8 cellular contexts compared by ENCODE assay signal in genomic region chr17:1577186-1577585, GRCh38. TPM values are rescaled to one million over a fixed set of nuclear protein-coding genes. Genes with fewer than 3 reads are reported as not detected.
DNase-seq lines count a peak whose midpoint lies in the region; ATAC-seq lines count a peak whose summit lies in the region.

No MANE protein-coding gene starts in this region.

- POLR2A ChIA-PET in CD4-positive, alpha-beta memory T cell (lab: Charles Lee; ENCODE audit: partially characterized antibody) = no interaction called here

- H3K4me1 ChIP-seq in skeletal muscle tissue (ENCODE audit: control insufficient read depth in 3 of 3, insufficient read depth in 3 of 3, low read length in 3 of 3) = peaks cover 33 to 53% (median 34%) of the 10 kb centered on the region in 3 donors
- no peaks in the 10 kb centered on the region for H3K4me1 ChIP-seq in CD4-positive, alpha-beta memory T cell (ENCODE audit: insufficient read depth, low read length)

- peak; percentile 29 for DNase-seq in NCI-H2196 (lab: John Stamatoyannopoulos, UW; ENCODE audit: unreplicated experiment)
- DNase-seq in NCI-H2196 treated with DMSO at 0.1 percent for 48 hours (lab: John Stamatoyannopoulos, UW; ENCODE audit: unreplicated experiment) = no peak
- peak in 57 of 58 donors; percentile 17 to 91 (median 77) for DNase-seq in anterior cingulate cortex (lab: John Stamatoyannopoulos, UW)
- DNase-seq in hepatic stellate cell (ENCODE audit: low spot score) = peak; percentile 90
- no peak for DNase-seq in CD4-positive, alpha-beta memory T cell
- no peak for DNase-seq in SHP77 treated with DMSO at 0.1 percent for 48 hours (lab: John Stamatoyannopoulos, UW)

- H3K27me3 ChIP-seq in skeletal muscle tissue (ENCODE audit: control insufficient read depth in 3 of 3, insufficient read depth in 3 of 3, low read length in 3 of 3) = no peaks in the 10 kb centered on the region
- no peaks in the 10 kb centered on the region for H3K27me3 ChIP-seq in CD4-positive, alpha-beta memory T cell (ENCODE audit: insufficient read depth, low read length)

- no peak overlapping the region for H3K4me3 Mint-ChIP-seq in CD4-positive, alpha-beta memory T cell

- H3K27me3 Mint-ChIP-seq in CD4-positive, alpha-beta memory T cell = no peaks in the 10 kb centered on the region

- H3K4me1 Mint-ChIP-seq in CD4-positive, alpha-beta memory T cell = peaks cover 0 to 2% (median under 1%) of the 10 kb centered on the region in 4 donors

- ATAC-seq in GM18498 (IDR thresholded peaks at IDR 0.05; ENCODE audit: unreplicated experiment) = no peak

- H3K9ac ChIP-seq in skeletal muscle tissue (ENCODE audit: low read depth in 1 of 3, low read length in 3 of 3) = peak overlapping the region; percentile 69 to 88 (median 83)

- peak overlapping the region; percentile 43 to 63 (median 50) for H3K4me3 ChIP-seq in skeletal muscle tissue (ENCODE audit: low read length in 3 of 3)
- no peak overlapping the region for H3K4me3 ChIP-seq in CD4-positive, alpha-beta memory T cell (ENCODE audit: low read length in 2 of 2)

- CTCF ChIA-PET in CD4-positive, alpha-beta memory T cell (lab: Charles Lee; ENCODE audit: partially characterized antibody) = no interaction called here

- H3K27ac ChIP-seq in skeletal muscle tissue (ENCODE audit: low read depth, low read length) = peak overlapping the region; percentile 93
- no peak overlapping the region for H3K27ac ChIP-seq in CD4-positive, alpha-beta memory T cell (ENCODE audit: low read depth, low read length)

- intact Hi-C loops in CD4-positive, alpha-beta memory T cell (cut with micrococcal nuclease) = no loop called here

- H3K9me3 ChIP-seq in skeletal muscle tissue (ENCODE audit: control insufficient read depth in 3 of 3, low read length in 3 of 3) = no peaks in the 10 kb centered on the region
- no peaks in the 10 kb centered on the region for H3K9me3 ChIP-seq in CD4-positive, alpha-beta memory T cell (ENCODE audit: control insufficient read depth in 1 of 2, low read length in 2 of 2)

- H3K27ac Mint-ChIP-seq in CD4-positive, alpha-beta memory T cell = no peak overlapping the region

- H3K36me3 ChIP-seq in skeletal muscle tissue (ENCODE audit: control insufficient read depth in 3 of 3, insufficient read depth in 3 of 3, low read length in 3 of 3) = peaks cover 0 to 2% (median under 1%) of the 10 kb centered on the region in 3 donors
- no peaks in the 10 kb centered on the region for H3K36me3 ChIP-seq in CD4-positive, alpha-beta memory T cell (ENCODE audit: insufficient read depth, low read length)

- H3K9me3 Mint-ChIP-seq in CD4-positive, alpha-beta memory T cell = no peaks in the 10 kb centered on the region

- H3K36me3 Mint-ChIP-seq in CD4-positive, alpha-beta memory T cell = no peaks in the 10 kb centered on the region

RNA-seq across cellular contexts. Expression of gene PITPNA, which starts 14.6 kb away (rescaled TPM):
- total RNA-seq in skeletal muscle tissue = 11.0 TPM
- total RNA-seq in CD4-positive, alpha-beta memory T cell = 10 to 100 TPM; 40.8 to 44.2 TPM
- polyA plus RNA-seq in CD4-positive, alpha-beta memory T cell = 10 to 100 TPM; 22.5 to 46.3 TPM

RNA-seq across cellular contexts. Expression of gene SLC43A2, which starts 51.4 kb away (rescaled TPM):
- total RNA-seq in skeletal muscle tissue = 4.7 TPM
- 1 to 10 TPM; 1.9 to 3.3 TPM for total RNA-seq in CD4-positive, alpha-beta memory T cell
- under 1 TPM; 0.56 to 0.70 TPM for polyA plus RNA-seq in CD4-positive, alpha-beta memory T cell

Comparison
In these comparisons a context has a peak if more than half of its experiments do, and no peak if none do; other contexts are left out.
1. DNase-seq: peak in NCI-H2196 (single experiment), anterior cingulate cortex (57 of 58) and hepatic stellate cell (single experiment); none in NCI-H2196 treated with DMSO at 0.1 percent for 48 hours (single experiment), CD4-positive, alpha-beta memory T cell (0 of 5) and SHP77 treated with DMSO at 0.1 percent for 48 hours (single experiment).
2. H3K4me3 ChIP-seq: peak in skeletal muscle tissue (3 of 3); none in CD4-positive, alpha-beta memory T cell (0 of 2).